ENCODE assay signal across 9 cellular contexts in the genomic region with DNA sequence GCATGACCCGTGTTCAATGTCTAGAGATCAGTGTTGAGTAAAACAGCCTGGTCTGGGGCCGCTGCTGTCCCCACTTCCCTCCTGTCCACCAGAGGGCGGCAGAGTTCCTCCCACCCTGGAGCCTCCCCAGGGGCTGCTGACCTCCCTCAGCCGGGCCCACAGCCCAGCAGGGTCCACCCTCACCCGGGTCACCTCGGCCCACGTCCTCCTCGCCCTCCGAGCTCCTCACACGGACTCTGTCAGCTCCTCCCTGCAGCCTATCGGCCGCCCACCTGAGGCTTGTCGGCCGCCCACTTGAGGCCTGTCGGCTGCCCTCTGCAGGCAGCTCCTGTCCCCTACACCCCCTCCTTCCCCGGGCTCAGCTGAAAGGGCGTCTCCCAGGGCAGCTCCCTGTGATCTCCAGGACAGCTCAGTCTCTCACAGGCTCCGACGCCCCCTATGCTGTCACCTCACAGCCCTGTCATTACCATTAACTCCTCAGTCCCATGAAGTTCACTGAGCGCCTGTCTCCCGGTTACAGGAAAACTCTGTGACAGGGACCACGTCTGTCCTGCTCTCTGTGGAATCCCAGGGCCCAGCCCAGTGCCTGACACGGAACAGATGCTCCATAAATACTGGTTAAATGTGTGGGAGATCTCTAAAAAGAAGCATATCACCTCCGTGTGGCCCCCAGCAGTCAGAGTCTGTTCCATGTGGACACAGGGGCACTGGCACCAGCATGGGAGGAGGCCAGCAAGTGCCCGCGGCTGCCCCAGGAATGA. TPM values are rescaled to one million over a fixed set of nuclear protein-coding genes. Genes with fewer than 3 reads are reported as not detected.
A peak's percentile ranks its signal among the peaks of the same experiment; 100 is the strongest.
DNase-seq lines count a peak whose midpoint lies in the region; ATAC-seq and TF ChIP-seq lines count a peak whose summit lies in the region.
"Had no signal": no experiment of that assay in that cellular context is flagged by ENCODE, and none has a peak within 500 bp of the region (broad histone marks: within the 10 kb centered on the region; RNA-seq: fewer than 3 reads in every experiment).

No MANE protein-coding gene starts in this region.

- no peak for TF ChIP-seq RAD21 in SK-N-SH (IDR thresholded peaks at IDR 0.05; ENCODE audit: low read length)

- peaks cover 29% of the 10 kb centered on the region for H3K27me3 ChIP-seq in SK-N-SH (ENCODE audit: insufficient read depth)
- H3K27me3 ChIP-seq in heart right ventricle, result peaks cover 0 to 79% (median 58%) of the 10 kb centered on the region in 7 donors

- intact Hi-C loops in heart right ventricle (cut with DNase I), result no loop called here

- CTCF ChIA-PET in SK-N-SH (lab: Yijun Ruan, JAX), result interaction anchor here (0.6 to 2.3 kb wide), 16 partner anchors 9 to 144 kb away, joined by 3 to 11 read pairs (median 3); a partner anchor contains a TSS

- H3K4me3 ChIP-seq in SK-N-SH (ENCODE audit: low read depth in 2 of 2, low read length in 1 of 2) (peak overlapping the region in 1 of 2 experiments; percentile 41; a peak in 1 of 4 replicates), heart right ventricle (peak overlapping the region in 1 of 10 donors; percentile 43)

- H3K79me2 ChIP-seq in SK-N-SH (ENCODE audit: insufficient read depth), result no peaks in the 10 kb centered on the region

- no peak overlapping the region for H3K27ac ChIP-seq in SK-N-SH (ENCODE audit: low read depth in 2 of 2, low read length in 1 of 2)
- peak overlapping the region in 1 of 10 donors; percentile 56 for H3K27ac ChIP-seq in heart right ventricle

- H3F3A ChIP-seq in SK-N-SH (replicated peaks; ENCODE audit: insufficient read depth), result no peaks in the 10 kb centered on the region

- no peak overlapping the region for H3K9ac ChIP-seq in SK-N-SH

- H3K36me3 ChIP-seq in SK-N-SH (replicated peaks in 1 of 2; ENCODE audit: control insufficient read depth in 1 of 2, insufficient read depth in 2 of 2, low read length in 1 of 2), result no peaks in the 10 kb centered on the region
- no peaks in the 10 kb centered on the region for H3K36me3 ChIP-seq in heart right ventricle

- H3K9me2 ChIP-seq in SK-N-SH, result no peaks in the 10 kb centered on the region

- POLR2A ChIA-PET in SK-N-SH (lab: Yijun Ruan, JAX), result no interaction called here

- H3K4me2 ChIP-seq in SK-N-SH, result no peak overlapping the region

- 0 out of 2 replicates have a peak, but pooled peaks cover 2% of the 10 kb centered on the region for H4K20me1 ChIP-seq in SK-N-SH (ENCODE audit: insufficient read depth)

- peak in 7 of 8 donors; percentile 37 to 79 (median 49) for ATAC-seq in heart right ventricle
- ATAC-seq in GM19397 (IDR thresholded peaks at IDR 0.05; ENCODE audit: unreplicated experiment), result no peak

- H3K4me1 ChIP-seq in SK-N-SH (ENCODE audit: control insufficient read depth in 1 of 2, insufficient read depth in 2 of 2, low read depth in 1 of 2, low read length in 1 of 2) (peaks cover 0 to 10% of the 10 kb centered on the region in 2 experiments; a peak in 1 of 4 replicates), heart right ventricle (no peaks in the 10 kb centered on the region)

- WGBS in SK-N-SH (ENCODE audit: low lambda C conversion rate), result 6% methylated on average over 23 of the region's 26 CpGs
- WGBS in heart right ventricle, 2 donors, result 13 to 14% methylated on average over 26 of the region's 26 CpGs

- H3K9me3 ChIP-seq in SK-N-SH (no peaks in the 10 kb centered on the region), heart right ventricle (no peaks in the 10 kb centered on the region)

- no peak overlapping the region for H2AFZ ChIP-seq in SK-N-SH (ENCODE audit: low read depth)

- DNase-seq in GM10266 (ENCODE audit: extremely low spot score) (peak; percentile 77), M059J (ENCODE audit: low read depth) (peak; percentile 27), SK-N-SH (peak; percentile 79), heart right ventricle (peak in 1 of 2 donors; percentile 23), OCI-M2 (lab: John Stamatoyannopoulos, UW; ENCODE audit: unreplicated experiment) (no peak)
- DNase-seq in activated gamma-delta T cell treated with anti-CD3 and anti-CD28 coated beads, Interleukin-2, amount 50 U/mL, for 16 hours (ENCODE audit: low read depth), result peak; percentile 43
- peak; percentile 47 to 71 (median 65) for DNase-seq in stimulated activated CD4-positive, alpha-beta T cell treated with anti-CD3 and anti-CD28 coated beads, Interleukin-12 subunit alpha, Interleukin-12 subunit beta, amount 100 ng/mL, for 48 hours (ENCODE audit: low read depth in 2 of 3, low spot score in 1 of 3)

- TF ChIP-seq CTCF in GM10266 (IDR thresholded peaks at IDR 0.05; ENCODE audit: control insufficient read depth, insufficient read depth, low read depth, missing control alignments) (peak; percentile 69), SK-N-SH (IDR thresholded peaks at IDR 0.05) (peak; percentile 77), heart right ventricle (IDR thresholded peaks at IDR 0.05) (peak; percentile 6 to 85 (median 49))

- no peak for TF ChIP-seq EP300 in SK-N-SH (IDR thresholded peaks at IDR 0.05; ENCODE audit: borderline replicate concordance in 1 of 2, low read depth in 1 of 2, low read length in 1 of 2)

TF ChIP-seq in SK-N-SH, 30 proteins besides CTCF, POLR2A, EP300 and RAD21:
- TF ChIP-seq RFX5 (IDR thresholded peaks at IDR 0.05; ENCODE audit: low read length), result no peak
- TF ChIP-seq SMC3 (IDR thresholded peaks at IDR 0.05; ENCODE audit: low read depth, low read length), result no peak
- TF ChIP-seq, protein P1, sequence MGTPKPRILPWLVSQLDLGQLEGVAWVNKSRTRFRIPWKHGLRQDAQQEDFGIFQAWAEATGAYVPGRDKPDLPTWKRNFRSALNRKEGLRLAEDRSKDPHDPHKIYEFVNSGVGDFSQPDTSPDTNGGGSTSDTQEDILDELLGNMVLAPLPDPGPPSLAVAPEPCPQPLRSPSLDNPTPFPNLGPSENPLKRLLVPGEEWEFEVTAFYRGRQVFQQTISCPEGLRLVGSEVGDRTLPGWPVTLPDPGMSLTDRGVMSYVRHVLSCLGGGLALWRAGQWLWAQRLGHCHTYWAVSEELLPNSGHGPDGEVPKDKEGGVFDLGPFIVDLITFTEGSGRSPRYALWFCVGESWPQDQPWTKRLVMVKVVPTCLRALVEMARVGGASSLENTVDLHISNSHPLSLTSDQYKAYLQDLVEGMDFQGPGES (IDR thresholded peaks at IDR 0.05; ENCODE audit: low read depth, low read length), result no peak
- TF ChIP-seq, protein P2, sequence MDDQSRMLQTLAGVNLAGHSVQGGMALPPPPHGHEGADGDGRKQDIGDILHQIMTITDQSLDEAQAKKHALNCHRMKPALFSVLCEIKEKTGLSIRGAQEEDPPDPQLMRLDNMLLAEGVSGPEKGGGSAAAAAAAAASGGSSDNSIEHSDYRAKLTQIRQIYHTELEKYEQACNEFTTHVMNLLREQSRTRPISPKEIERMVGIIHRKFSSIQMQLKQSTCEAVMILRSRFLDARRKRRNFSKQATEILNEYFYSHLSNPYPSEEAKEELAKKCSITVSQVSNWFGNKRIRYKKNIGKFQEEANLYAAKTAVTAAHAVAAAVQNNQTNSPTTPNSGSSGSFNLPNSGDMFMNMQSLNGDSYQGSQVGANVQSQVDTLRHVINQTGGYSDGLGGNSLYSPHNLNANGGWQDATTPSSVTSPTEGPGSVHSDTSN (IDR thresholded peaks at IDR 0.05), result no peak
- no peak for TF ChIP-seq RXRA (IDR thresholded peaks at IDR 0.05; ENCODE audit: borderline replicate concordance, low read depth)
- TF ChIP-seq TEAD4 (IDR thresholded peaks at IDR 0.05; ENCODE audit: borderline replicate concordance, insufficient read depth), result no peak

RNA-seq across cellular contexts. Expression of a gene that starts 1.5 kb away (rescaled TPM):
- total RNA-seq in M059J (2014; rRNA removed; shearing (Covaris generic)), result not detected in 2 replicates
- polyA plus RNA-seq in SK-N-SH (2012; rRNA removed) (not detected in 2 replicates), heart right ventricle (under 1 TPM in 1 of 2 donors, not detected in 1; 0.03 TPM)
- polyA plus RNA-seq in SK-N-SH (2012; cell fraction: cytosol; rRNA removed), result not detected in 2 replicates
- not detected in 2 replicates for polyA plus RNA-seq in SK-N-SH (2012; cell fraction: nucleus; rRNA removed)
- total RNA-seq in heart right ventricle, result not detected
- total RNA-seq: glomerular endothelial cell had no signal

RNA-seq across cellular contexts. Expression of a gene that starts 18.9 kb away (rescaled TPM):
- total RNA-seq in M059J (2014; rRNA removed; shearing (Covaris generic)), result not detected in 2 replicates
- polyA plus RNA-seq in SK-N-SH (2012; rRNA removed) (not detected in 2 replicates), heart right ventricle (not detected)
- polyA plus RNA-seq in SK-N-SH (2012; cell fraction: cytosol; rRNA removed), result not detected in 2 replicates
- polyA plus RNA-seq in SK-N-SH (2012; cell fraction: nucleus; rRNA removed), result not detected in 2 replicates
- total RNA-seq in heart right ventricle, result not detected
- total RNA-seq: glomerular endothelial cell had no signal

RNA-seq across cellular contexts. Expression of a gene that starts 48.4 kb away (rescaled TPM):
- not detected in 2 replicates for total RNA-seq in M059J (2014; rRNA removed; shearing (Covaris generic))
- polyA plus RNA-seq in SK-N-SH (2012; rRNA removed) (not detected in 2 replicates), heart right ventricle (under 1 TPM in 1 of 2 donors, not detected in 1; 0.03 TPM)
- polyA plus RNA-seq in SK-N-SH (2012; cell fraction: cytosol; rRNA removed), result not detected in 2 replicates
- polyA plus RNA-seq in SK-N-SH (2012; cell fraction: nucleus; rRNA removed), result not detected in 2 replicates
- total RNA-seq in heart right ventricle, result under 1 TPM in 2 of 10 donors, not detected in 8; 0.10 to 0.12 TPM
- total RNA-seq: glomerular endothelial cell had no signal
